In genomic region chr7:54542920-54543539, GRCh38 we compare ENCODE assay signal across 11 cellular contexts. TPM values are rescaled to one million over a fixed set of nuclear protein-coding genes. Genes with fewer than 3 reads are reported as not detected.
DNase-seq lines count a peak whose midpoint lies in the region; ATAC-seq and TF ChIP-seq lines count a peak whose summit lies in the region.
"Had no signal": no experiment of that assay in that cellular context is flagged by ENCODE, and none has a peak within 500 bp of the region (broad histone marks: within the 10 kb centered on the region; RNA-seq: fewer than 3 reads in every experiment).

No MANE protein-coding gene starts in this region.

- H3K36me3 ChIP-seq in HEK293 (ENCODE audit: control insufficient read depth in 2 of 2, insufficient read depth in 1 of 2, low read length in 2 of 2): no peaks in the 10 kb centered on the region
- H3K36me3 ChIP-seq: SJSA1 had no signal

- CTCF ChIA-PET in HEK293 (lab: Yijun Ruan, JAX): no interaction called here

- no peaks in the 10 kb centered on the region for H3K9me3 ChIP-seq in HEK293 (ENCODE audit: control insufficient read depth, insufficient read depth, low read depth, low read length)
- H3K9me3 ChIP-seq: SJSA1 had no signal

- POLR2A ChIA-PET in HEK293 (lab: Yijun Ruan, JAX): no interaction called here

- no peaks in the 10 kb centered on the region for H3K36me3 Mint-ChIP-seq in progenitor cell of endocrine pancreas (ENCODE audit: insufficient read depth)
- H3K36me3 Mint-ChIP-seq: IgD-negative memory B cell had no signal

- no peak for TF ChIP-seq CTCF in HEK293 (tag by site-specific recombination; IDR thresholded peaks at IDR 0.05)
- TF ChIP-seq CTCF in epithelial cell of proximal tubule (conservative IDR thresholded peaks at IDR 0.05; ENCODE audit: low read depth, low read length): no peak
- TF ChIP-seq CTCF in progenitor cell of endocrine pancreas (IDR thresholded peaks at IDR 0.05; ENCODE audit: unreplicated experiment): no peak

- H3K4me1 Mint-ChIP-seq in progenitor cell of endocrine pancreas (ENCODE audit: low read depth): peaks cover 4% of the 10 kb centered on the region
- H3K4me1 Mint-ChIP-seq: IgD-negative memory B cell had no signal

- ATAC-seq in GM19397 (IDR thresholded peaks at IDR 0.05; ENCODE audit: unreplicated experiment) (no peak), HG02610 (IDR thresholded peaks at IDR 0.05; ENCODE audit: unreplicated experiment) (no peak)
- ATAC-seq: activated T-cell treated with anti-CD3 and anti-CD28 coated beads, Interleukin-2, amount 50 U/mL, for 4 hours had no signal

- H3K4me3 Mint-ChIP-seq in progenitor cell of endocrine pancreas (ENCODE audit: low read depth): peak overlapping the region; percentile 63
- H3K4me3 Mint-ChIP-seq: activated T-cell treated with anti-CD3 and anti-CD28 coated beads, Interleukin-2, amount 50 U/mL, for 4 hours had no signal

- H3K27me3 Mint-ChIP-seq in progenitor cell of endocrine pancreas: peaks cover 73% of the 10 kb centered on the region

- H3K27ac Mint-ChIP-seq in progenitor cell of endocrine pancreas: no peak overlapping the region
- H3K27ac Mint-ChIP-seq: IgD-negative memory B cell had no signal

- DNase-seq in epithelial cell of proximal tubule (ENCODE audit: low read depth) (peak; percentile 6), progenitor cell of endocrine pancreas (ENCODE audit: low spot score, unreplicated experiment) (peak; percentile 30), UCSD-AML1 (lab: John Stamatoyannopoulos, UW; ENCODE audit: unreplicated experiment) (no peak)
- DNase-seq in activated CD4-positive, CD25-positive, alpha-beta regulatory T cell treated with anti-CD3 and anti-CD28 coated beads, Interleukin-2, amount 50 U/mL, for 72 hours: no peak
- DNase-seq: activated T-cell treated with anti-CD3 and anti-CD28 coated beads, Interleukin-2, amount 50 U/mL, for 4 hours had no signal

- H3K27ac ChIP-seq in HEK293 (ENCODE audit: extremely low read depth, low read depth, low read length): no peak overlapping the region
- H3K27ac ChIP-seq: SJSA1 had no signal

- H3K4me3 ChIP-seq in HEK293 (ENCODE audit: low read depth, low read length) (no peak overlapping the region), epithelial cell of proximal tubule (ENCODE audit: low read depth, low read length) (no peak overlapping the region)
- H3K4me3 ChIP-seq: SJSA1 had no signal

- no peaks in the 10 kb centered on the region for H3K4me1 ChIP-seq in HEK293 (ENCODE audit: control insufficient read depth, insufficient read depth, low read length)
- H3K4me1 ChIP-seq: SJSA1 had no signal

- H3K9me3 Mint-ChIP-seq in progenitor cell of endocrine pancreas (ENCODE audit: low read depth): no peaks in the 10 kb centered on the region

TF ChIP-seq in HEK293, 187 proteins besides CTCF, POLR2A, EP300 and RAD21:
- TF ChIP-seq ZEB2 (tag by site-specific recombination; IDR thresholded peaks at IDR 0.05): no peak
- no peak for TF ChIP-seq ZNF140 (tag by site-specific recombination; IDR thresholded peaks at IDR 0.05)
- TF ChIP-seq REST (tag by site-specific recombination; IDR thresholded peaks at IDR 0.05): peak; percentile 49; the same call in 1 of the 2 replicates
- TF ChIP-seq ZNF335 (tag by site-specific recombination; conservative IDR thresholded peaks at IDR 0.05): 0 out of 2 replicates have a peak, but pooled peaks have one; percentile 11
TF ChIP-seq in HEK293: peak in this region for 2.

TF ChIP-seq in PFSK-1, 5 proteins besides CTCF, POLR2A, EP300 and RAD21:
- no peak for TF ChIP-seq TAF1 (IDR thresholded peaks at IDR 0.05; ENCODE audit: borderline replicate concordance, insufficient read depth, low read length)
- TF ChIP-seq REST (IDR thresholded peaks at IDR 0.05; ENCODE audit: insufficient read depth in 1 of 2, low read depth in 2 of 2, low read length in 2 of 2): peak; percentile 58 to 91; a peak in 3 of 4 replicates

RNA-seq across cellular contexts. Expression of gene VSTM2A, which starts 0.9 kb away (rescaled TPM):
- polyA plus RNA-seq in PFSK-1 (2012; ENCODE audit: insufficient read length, low read depth): not detected
- total RNA-seq in epithelial cell of proximal tubule (not detected in 2 replicates), progenitor cell of endocrine pancreas (1.1 TPM in 2 replicates)
- total RNA-seq: activated T-cell treated with anti-CD3 and anti-CD28 coated beads, Interleukin-2, amount 50 U/mL, for 4 hours; SJSA1 had no signal
- polyA plus RNA-seq: IgD-negative memory B cell had no signal

Comparison
In these comparisons a context has a peak if more than half of its experiments do, and no peak if none do; other contexts are left out.
1. DNase-seq: peak in epithelial cell of proximal tubule (single experiment) and progenitor cell of endocrine pancreas (single experiment); none in activated CD4-positive, CD25-positive, alpha-beta regulatory T cell treated with anti-CD3 and anti-CD28 coated beads, Interleukin-2, amount 50 U/mL, for 72 hours (single experiment) and UCSD-AML1 (single experiment).